Comparison of ENCODE assay signal across 12 cellular contexts in the genomic region with DNA sequence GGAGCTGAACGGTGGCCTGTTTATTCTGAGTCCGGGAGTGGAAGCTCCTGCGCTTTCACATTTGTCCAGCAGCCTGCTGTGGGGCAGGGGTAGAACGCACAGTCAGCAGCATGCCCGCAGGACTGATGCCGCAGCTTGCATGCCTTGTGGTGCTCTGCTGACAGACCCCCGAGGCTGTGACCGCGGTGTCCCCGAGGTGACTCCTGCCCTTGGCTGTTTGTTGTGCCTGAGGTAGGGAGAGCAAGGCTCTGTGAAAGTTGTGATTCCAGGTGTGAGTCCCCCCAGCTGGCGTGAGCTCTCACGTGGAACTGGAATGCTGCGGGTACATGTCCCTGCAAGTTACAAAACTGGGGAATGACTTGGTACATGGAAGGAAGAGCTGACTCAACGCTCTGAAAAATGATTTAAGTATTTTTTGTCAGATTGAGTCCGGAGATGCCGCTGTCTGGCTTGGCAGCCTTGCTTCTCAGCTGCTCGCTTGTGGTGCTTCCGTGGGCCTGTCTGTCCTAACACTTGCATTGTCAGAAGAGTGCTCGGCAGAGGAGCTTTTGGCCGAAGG. TPM values are rescaled to one million over a fixed set of nuclear protein-coding genes. Genes with fewer than 3 reads are reported as not detected.
DNase-seq lines count a peak whose midpoint lies in the region; ATAC-seq, FAIRE-seq and TF ChIP-seq lines count a peak whose summit lies in the region.
"Had no signal": no experiment of that assay in that cellular context is flagged by ENCODE, and none has a peak within 500 bp of the region (broad histone marks: within the 10 kb centered on the region; RNA-seq: fewer than 3 reads in every experiment).

No MANE protein-coding gene starts in this region.

- no peak overlapping the region for H3K27ac ChIP-seq in Karpas-422 (ENCODE audit: low read length)
- H3K27ac ChIP-seq in body of pancreas, result peak overlapping the region; percentile 94 to 98 (median 95)
- H3K27ac ChIP-seq in smooth muscle cell (ENCODE audit: low read depth), result peak overlapping the region; percentile 76
- H3K27ac ChIP-seq in SK-N-SH (ENCODE audit: low read depth in 2 of 2, low read length in 1 of 2), result peak overlapping the region in 1 of 2 experiments; percentile 20; a peak in 1 of 4 replicates
- H3K27ac ChIP-seq: neutrophil had no signal

- H3K4me3 Mint-ChIP-seq in CD14-positive monocyte, result no peak overlapping the region
- H3K4me3 Mint-ChIP-seq: stimulated activated effector memory CD8-positive, alpha-beta T cell treated with anti-CD3 and anti-CD28 coated beads, Interleukin-12 subunit alpha, Interleukin-12 subunit beta, amount 100 ng/mL, for 72 hours had no signal

- peak overlapping the region in 2 of 7 donors; percentile 17 to 54 for H3K27ac Mint-ChIP-seq in CD14-positive monocyte

- no peak for ATAC-seq in body of pancreas
- ATAC-seq: stimulated activated effector memory CD8-positive, alpha-beta T cell treated with anti-CD3 and anti-CD28 coated beads, Interleukin-12 subunit alpha, Interleukin-12 subunit beta, amount 100 ng/mL, for 72 hours had no signal

- no peak overlapping the region for H3K9ac ChIP-seq in Karpas-422 (ENCODE audit: low read length)
- no peak overlapping the region for H3K9ac ChIP-seq in smooth muscle cell (ENCODE audit: low read depth)
- no peak overlapping the region for H3K9ac ChIP-seq in SK-N-SH

- H2AFZ ChIP-seq in Karpas-422 (ENCODE audit: low read length) (no peak overlapping the region), smooth muscle cell (ENCODE audit: low read depth) (no peak overlapping the region), SK-N-SH (ENCODE audit: low read depth) (no peak overlapping the region)

- H3K9me3 Mint-ChIP-seq in CD14-positive monocyte, result no peaks in the 10 kb centered on the region
- H3K9me3 Mint-ChIP-seq: stimulated activated effector memory CD8-positive, alpha-beta T cell treated with anti-CD3 and anti-CD28 coated beads, Interleukin-12 subunit alpha, Interleukin-12 subunit beta, amount 100 ng/mL, for 72 hours had no signal

- H3K27me3 ChIP-seq in Karpas-422 (ENCODE audit: low read length) (no peaks in the 10 kb centered on the region), body of pancreas (no peaks in the 10 kb centered on the region), smooth muscle cell (ENCODE audit: low read depth) (no peaks in the 10 kb centered on the region), SK-N-SH (ENCODE audit: insufficient read depth) (no peaks in the 10 kb centered on the region)
- H3K27me3 ChIP-seq: neutrophil had no signal

- POLR2A ChIA-PET in SK-N-SH (lab: Yijun Ruan, JAX), result interaction anchor here (0.5 to 2.2 kb wide), 3 partner anchors 18 to 663 kb away, joined by 3 to 8 read pairs (median 3); a partner anchor contains a TSS

- TF ChIP-seq EP300 in SK-N-SH (IDR thresholded peaks at IDR 0.05; ENCODE audit: borderline replicate concordance in 1 of 2, low read depth in 1 of 2, low read length in 1 of 2), result no peak

- H3F3A ChIP-seq in smooth muscle cell (ENCODE audit: low read depth) (peaks cover 49% of the 10 kb centered on the region), SK-N-SH (replicated peaks; ENCODE audit: insufficient read depth) (peaks cover 29% of the 10 kb centered on the region)

- TF ChIP-seq POLR2A in body of pancreas (IDR thresholded peaks at IDR 0.05), result no peak

- H3K79me2 ChIP-seq in Karpas-422 (ENCODE audit: low read length) (peaks cover 93% of the 10 kb centered on the region), smooth muscle cell (ENCODE audit: low read depth) (peaks cover 55% of the 10 kb centered on the region), SK-N-SH (ENCODE audit: insufficient read depth) (peaks cover 95% of the 10 kb centered on the region)

- no peak for FAIRE-seq in urothelium cell line (lab: Jason Lieb, UNC)

- 18 to 37% methylated on average over 11 to 20 of the region's 20 CpGs for WGBS in body of pancreas, 2 donors
- WGBS in smooth muscle cell (ENCODE audit: low lambda C conversion rate), result 68% methylated on average over 20 of the region's 20 CpGs
- WGBS in SK-N-SH (ENCODE audit: low lambda C conversion rate), result 84% methylated on average over 9 of the region's 20 CpGs

- peaks cover 6 to 15% of the 10 kb centered on the region in 2 donors for H3K36me3 Mint-ChIP-seq in CD14-positive monocyte

- H3K4me2 ChIP-seq in Karpas-422 (ENCODE audit: low read depth, low read length, poor library complexity, severe bottlenecking) (no peak overlapping the region), smooth muscle cell (peak overlapping the region; percentile 56), SK-N-SH (no peak overlapping the region)

- intact Hi-C loops in body of pancreas (cut with DNase I), result no loop called here
- intact Hi-C loops in CD14-positive monocyte (cut with micrococcal nuclease), result no loop called here

- no peak for TF ChIP-seq RAD21 in SK-N-SH (IDR thresholded peaks at IDR 0.05; ENCODE audit: low read length)

- H4K20me1 ChIP-seq in Karpas-422 (ENCODE audit: insufficient read depth, low read depth, low read length), result peaks cover 6% of the 10 kb centered on the region; the same call in 1 of the 2 replicates
- peaks cover 40% of the 10 kb centered on the region for H4K20me1 ChIP-seq in smooth muscle cell (ENCODE audit: low read depth)
- peaks cover 57% of the 10 kb centered on the region for H4K20me1 ChIP-seq in SK-N-SH (ENCODE audit: insufficient read depth)

- H3K27me3 Mint-ChIP-seq in CD14-positive monocyte (ENCODE audit: low read depth in 3 of 3), result no peaks in the 10 kb centered on the region

- peak; percentile 27 for DNase-seq in Karpas-422
- DNase-seq in body of pancreas, result peak; percentile 33 to 59 (median 48)
- peak; percentile 85 for DNase-seq in kidney tubule cell (ENCODE audit: low spot score)
- DNase-seq in smooth muscle cell (lab: John Stamatoyannopoulos, UW; ENCODE audit: unreplicated experiment), result no peak
- DNase-seq in urothelium cell line (ENCODE audit: low spot score), result no peak
- DNase-seq in DMS79 (lab: John Stamatoyannopoulos, UW), result no peak
- no peak for DNase-seq in SK-N-SH
- no peak for DNase-seq in CD14-positive monocyte (ENCODE audit: low spot score)
- DNase-seq: NCI-H1092, T-helper 9 cell had no signal

- no peaks in the 10 kb centered on the region for H3K9me2 ChIP-seq in Karpas-422 (replicated peaks; ENCODE audit: insufficient read depth, low read length)
- no peaks in the 10 kb centered on the region for H3K9me2 ChIP-seq in SK-N-SH

- H3K9me3 ChIP-seq in Karpas-422 (ENCODE audit: low read length), result no peaks in the 10 kb centered on the region
- H3K9me3 ChIP-seq in body of pancreas, result no peaks in the 10 kb centered on the region
- no peaks in the 10 kb centered on the region for H3K9me3 ChIP-seq in smooth muscle cell (replicated peaks; ENCODE audit: low read depth)
- H3K9me3 ChIP-seq in SK-N-SH, result no peaks in the 10 kb centered on the region
- H3K9me3 ChIP-seq: neutrophil had no signal

- H3K36me3 ChIP-seq in Karpas-422 (ENCODE audit: insufficient read depth, low read length) (0 out of 2 replicates have a peak, but pooled peaks cover 5% of the 10 kb centered on the region), body of pancreas (replicated peaks in 1 of 2; ENCODE audit: insufficient read depth in 1 of 2, low read depth in 2 of 2) (no peaks in the 10 kb centered on the region), smooth muscle cell (ENCODE audit: low read depth) (no peaks in the 10 kb centered on the region), SK-N-SH (replicated peaks in 1 of 2; ENCODE audit: control insufficient read depth in 1 of 2, insufficient read depth in 2 of 2, low read length in 1 of 2) (no peaks in the 10 kb centered on the region)
- H3K36me3 ChIP-seq: neutrophil had no signal

- H3K4me3 ChIP-seq in Karpas-422 (ENCODE audit: low read length) (no peak overlapping the region), body of pancreas (no peak overlapping the region), smooth muscle cell (no peak overlapping the region), SK-N-SH (ENCODE audit: low read depth in 2 of 2, low read length in 1 of 2) (no peak overlapping the region)

- CTCF ChIA-PET in SK-N-SH (lab: Yijun Ruan, JAX), result interaction anchor here (0.8 to 3.0 kb wide), 7 partner anchors 8 to 303 kb away, joined by 3 to 20 read pairs (median 6); a partner anchor contains a TSS

- peaks cover 50% of the 10 kb centered on the region for H3K4me1 Mint-ChIP-seq in CD14-positive monocyte

- TF ChIP-seq CTCF in body of pancreas (IDR thresholded peaks at IDR 0.05), result no peak
- no peak for TF ChIP-seq CTCF in smooth muscle cell (IDR thresholded peaks at IDR 0.05; ENCODE audit: borderline replicate concordance, insufficient read depth, poor library complexity, severe bottlenecking)
- no peak for TF ChIP-seq CTCF in SK-N-SH (IDR thresholded peaks at IDR 0.05)
- no peak for TF ChIP-seq CTCF in CD14-positive monocyte (IDR thresholded peaks at IDR 0.05)

- H3K4me1 ChIP-seq in Karpas-422 (ENCODE audit: low read length), result peaks cover 30% of the 10 kb centered on the region
- H3K4me1 ChIP-seq in body of pancreas, result peaks cover 94% of the 10 kb centered on the region
- H3K4me1 ChIP-seq in smooth muscle cell (ENCODE audit: low read depth), result no peaks in the 10 kb centered on the region
- H3K4me1 ChIP-seq in SK-N-SH (ENCODE audit: control insufficient read depth in 1 of 2, insufficient read depth in 2 of 2, low read depth in 1 of 2, low read length in 1 of 2), result peaks cover 29 to 39% of the 10 kb centered on the region in 2 experiments

TF ChIP-seq in SK-N-SH, 30 proteins besides CTCF, POLR2A, EP300 and RAD21:
- TF ChIP-seq MEF2A (IDR thresholded peaks at IDR 0.05; ENCODE audit: borderline replicate concordance, low read depth) (no peak), SMC3 (IDR thresholded peaks at IDR 0.05; ENCODE audit: low read depth, low read length) (no peak), EZH2phosphoT487 (IDR thresholded peaks at IDR 0.05; ENCODE audit: borderline replicate concordance, low read depth) (no peak), FOXJ3 (CRISPR knock-in tag; IDR thresholded peaks at IDR 0.05) (no peak), FOSL2 (IDR thresholded peaks at IDR 0.05; ENCODE audit: borderline replicate concordance, low read depth) (no peak), TEAD4 (IDR thresholded peaks at IDR 0.05; ENCODE audit: borderline replicate concordance, insufficient read depth) (no peak), NRF1 (IDR thresholded peaks at IDR 0.05; ENCODE audit: low read depth, low read length) (no peak), CHD2 (IDR thresholded peaks at IDR 0.05; ENCODE audit: low read length, partially characterized antibody) (no peak), MXI1 (IDR thresholded peaks at IDR 0.05; ENCODE audit: low read depth, low read length) (no peak)

RNA-seq across cellular contexts. Expression of a gene that starts 18.1 kb away (rescaled TPM):
- total RNA-seq in Karpas-422 (2014; rRNA removed; shearing (Covaris generic); ENCODE audit: low replicate concordance), result 13.8 and 14.8 TPM in 2 replicates
- 10 to 100 TPM; 43.6 to 84.0 TPM for total RNA-seq in body of pancreas
- 7.6 and 11.8 TPM in 2 replicates for total RNA-seq in smooth muscle cell
- polyA plus RNA-seq in smooth muscle cell, result 15.3 and 24.7 TPM in 2 replicates
- polyA plus RNA-seq in SK-N-SH (2012; rRNA removed), result 6.8 and 11.0 TPM in 2 replicates
- 6.8 and 9.2 TPM in 2 replicates for polyA plus RNA-seq in SK-N-SH (2012; cell fraction: cytosol; rRNA removed)
- polyA plus RNA-seq in SK-N-SH (2012; cell fraction: nucleus; rRNA removed), result 42.6 and 43.4 TPM in 2 replicates
- 1 to 10 TPM; 4.5 to 4.6 TPM for polyA plus RNA-seq in CD14-positive monocyte

Comparison
In these comparisons a context has a peak if more than half of its experiments do, and no peak if none do; other contexts are left out.
1. DNase-seq: peak in Karpas-422 (single experiment), body of pancreas (4 of 4) and kidney tubule cell (single experiment); none in smooth muscle cell (single experiment), urothelium cell line (single experiment), DMS79 (single experiment), SK-N-SH (single experiment) and CD14-positive monocyte (single experiment).